ENCODE assay signal across 20 cellular contexts in the genomic region with DNA sequence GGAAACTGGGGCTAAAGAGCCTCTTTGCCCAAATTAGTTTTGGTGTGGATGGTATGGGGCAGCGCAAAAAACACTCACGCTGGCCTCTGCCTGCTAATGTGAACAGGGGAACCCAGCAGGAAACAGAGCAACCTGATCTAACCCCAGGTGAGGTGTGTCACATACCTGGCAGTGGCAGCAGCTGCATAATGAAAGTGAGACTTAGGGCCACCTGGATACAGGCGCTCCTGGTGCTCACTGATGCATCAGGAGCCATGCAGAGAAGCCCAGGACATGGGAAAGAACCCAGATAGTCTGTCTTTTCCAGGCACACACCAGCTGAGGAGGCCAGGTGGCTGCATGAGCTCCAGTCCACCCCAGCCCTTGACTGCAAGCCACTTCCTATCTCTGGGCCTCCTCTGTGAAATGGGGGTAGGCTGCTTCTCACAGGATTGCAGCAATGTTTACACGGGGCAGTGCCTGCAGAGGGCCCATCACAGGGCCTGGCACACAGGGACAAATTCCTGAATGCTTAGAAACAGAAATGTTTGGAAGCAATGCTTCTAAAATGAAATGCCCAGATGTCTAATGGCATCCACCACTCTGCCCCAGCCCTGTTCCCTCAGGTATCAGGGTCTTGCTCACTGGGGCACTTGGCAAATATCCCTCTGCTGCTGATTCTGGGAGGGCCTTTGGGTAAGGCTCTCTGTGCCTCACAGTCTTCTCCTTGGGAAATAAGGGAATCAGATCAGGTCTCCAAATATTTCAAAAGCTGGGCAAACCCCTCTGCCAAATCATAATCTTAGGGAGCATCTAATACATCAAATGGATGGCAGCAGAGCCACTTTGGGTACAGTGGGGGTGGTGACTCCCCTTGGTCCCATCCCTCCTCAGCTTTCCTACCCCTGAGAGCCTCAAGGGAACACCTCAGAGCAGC. TPM values are rescaled to one million over a fixed set of nuclear protein-coding genes. Genes with fewer than 3 reads are reported as not detected.
A peak's percentile ranks its signal among the peaks of the same experiment; 100 is the strongest.
DNase-seq lines count a peak whose midpoint lies in the region; ATAC-seq and TF ChIP-seq lines count a peak whose summit lies in the region.
"Had no signal": no experiment of that assay in that cellular context is flagged by ENCODE, and none has a peak within 500 bp of the region (broad histone marks: within the 10 kb centered on the region; RNA-seq: fewer than 3 reads in every experiment).

No MANE protein-coding gene starts in this region.

- no peak for TF ChIP-seq EP300 in stomach (IDR thresholded peaks at IDR 0.05)

- DNase-seq in DMS53 (lab: John Stamatoyannopoulos, UW) (peak; percentile 47), DMS53 treated with DMSO at 0.1 percent for 48 hours (lab: John Stamatoyannopoulos, UW; ENCODE audit: unreplicated experiment) (no peak), NCI-H2171 treated with DMSO at 0.1 percent for 48 hours (lab: John Stamatoyannopoulos, UW) (peak; percentile 91), left lobe of liver (ENCODE audit: low spot score) (peak; percentile 81), stomach (peak; percentile 60), SJCRH30 (no peak)
- DNase-seq: activated effector memory CD4-positive, alpha-beta T cell treated with anti-CD3 and anti-CD28 coated beads, Interleukin-2, amount 50 U/mL, for 16 hours; BE2C; GDM1; H7; naive thymus-derived CD8-positive, alpha-beta T cell; NCI-H1436; posterior cingulate gyrus; RPMI8226; stimulated activated CD4-positive, alpha-beta T cell treated with anti-CD3 and anti-CD28 coated beads, Interleukin-2, amount 100 ng/mL, for 24 hours; SW 1271 had no signal

- TF ChIP-seq POLR2A in stomach (IDR thresholded peaks at IDR 0.05), result no peak

- no peaks in the 10 kb centered on the region for H3K9me3 ChIP-seq in stomach
- no peaks in the 10 kb centered on the region for H3K9me3 ChIP-seq in SJCRH30 (replicated peaks)
- H3K9me3 ChIP-seq: adrenal gland, BE2C had no signal

- no peak for TF ChIP-seq CTCF in stomach (IDR thresholded peaks at IDR 0.05)

- intact Hi-C loops in stomach (cut with DNase I; ENCODE audit: low total_unique reads), result no loop called here

- H3K4me3 ChIP-seq in stomach (no peak overlapping the region), SJCRH30 (no peak overlapping the region)
- H3K4me3 ChIP-seq: adrenal gland had no signal

- peak overlapping the region in 2 of 5 donors; percentile 21 to 54 for H3K27ac ChIP-seq in stomach
- H3K27ac ChIP-seq in SJCRH30, result no peak overlapping the region
- H3K27ac ChIP-seq: 22Rv1 had no signal

- ATAC-seq in left lobe of liver (peak; percentile 53), GM19328 (IDR thresholded peaks at IDR 0.05; ENCODE audit: unreplicated experiment) (no peak), HG02678 (IDR thresholded peaks at IDR 0.05; ENCODE audit: unreplicated experiment) (no peak)
- ATAC-seq: naive thymus-derived CD8-positive, alpha-beta T cell had no signal

- no peaks in the 10 kb centered on the region for H3K27me3 ChIP-seq in stomach
- no peaks in the 10 kb centered on the region for H3K27me3 ChIP-seq in SJCRH30
- H3K27me3 ChIP-seq: adrenal gland, BE2C had no signal

- WGBS in stomach, 5 donors, result 26 to 54% (median 44%) methylated on average over 3 to 4 of the region's 4 CpGs

- H3K4me1 ChIP-seq in stomach (peaks cover 0 to 18% (median 11%) of the 10 kb centered on the region in 4 donors), SJCRH30 (no peaks in the 10 kb centered on the region)
- H3K4me1 ChIP-seq: BE2C had no signal

- peaks cover 20 to 88% (median 83%) of the 10 kb centered on the region in 4 donors for H3K36me3 ChIP-seq in stomach
- 0 out of 2 replicates have a peak, but pooled peaks cover 2% of the 10 kb centered on the region for H3K36me3 ChIP-seq in SJCRH30

RNA-seq across cellular contexts. Expression of a gene that starts 19.9 kb away (rescaled TPM):
- total RNA-seq in left lobe of liver (828 TPM), stomach (100 to 1,000 TPM in 1 of 5 donors, 10 to 100 TPM in 4; 25.7 to 347 (median 67.9) TPM)
- 10 to 100 TPM; 20.0 to 77.5 (median 70.1) TPM for polyA plus RNA-seq in stomach
- total RNA-seq in SJCRH30 (2014; rRNA removed; shearing (Covaris generic)), result 45.5 and 45.6 TPM in 2 replicates

Comparison
In these comparisons a context has a peak if more than half of its experiments do, and no peak if none do; other contexts are left out.
1. DNase-seq: peak in DMS53 (single experiment), NCI-H2171 treated with DMSO at 0.1 percent for 48 hours (single experiment), left lobe of liver (single experiment) and stomach (single experiment); none in DMS53 treated with DMSO at 0.1 percent for 48 hours (single experiment) and SJCRH30 (0 of 2).